Comparison of ENCODE assay signal across 8 cellular contexts in the genomic region with DNA sequence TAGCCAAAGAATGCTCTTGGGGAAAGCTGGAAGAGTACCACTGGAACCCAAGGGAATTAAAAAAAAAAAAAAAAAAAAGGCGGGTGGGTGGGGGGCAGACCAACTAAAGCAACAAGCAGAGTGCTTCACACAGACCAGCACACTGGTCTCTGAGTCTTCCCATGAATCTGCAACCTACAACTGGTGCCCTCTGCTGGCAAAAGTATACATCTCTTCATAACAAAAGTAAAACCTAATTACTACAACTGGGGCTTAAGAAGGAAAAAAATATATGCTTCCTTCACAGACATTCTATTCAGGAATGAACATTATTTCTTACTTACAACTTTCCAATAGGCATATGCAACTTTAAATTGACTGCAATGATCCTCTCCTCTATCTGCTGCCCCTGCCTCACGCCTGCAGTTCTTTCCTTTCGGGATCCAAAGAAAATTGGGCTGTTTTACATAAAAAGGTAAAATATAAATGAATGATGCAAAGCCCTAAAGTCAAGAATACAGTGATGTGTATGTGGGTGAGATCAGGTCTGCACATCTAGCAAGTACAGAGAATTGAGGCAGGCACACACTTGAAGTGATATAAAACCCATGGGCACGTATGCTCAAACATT. TPM values are rescaled to one million over a fixed set of nuclear protein-coding genes. Genes with fewer than 3 reads are reported as not detected.
DNase-seq lines count a peak whose midpoint lies in the region; ATAC-seq, FAIRE-seq and TF ChIP-seq lines count a peak whose summit lies in the region.

No MANE protein-coding gene starts in this region.

- TF ChIP-seq POLR2A in A549 (IDR thresholded peaks at IDR 0.05; ENCODE audit: low read length): no peak
- no peak for TF ChIP-seq POLR2A in GM12891 (IDR thresholded peaks at IDR 0.05; ENCODE audit: low read depth, low read length)

- H3K27ac ChIP-seq in A549: no peak overlapping the region
- H3K27ac ChIP-seq in endodermal cell (ENCODE audit: low read depth, low read length): no peak overlapping the region

- FAIRE-seq in A549 (lab: Jason Lieb, UNC) (no peak), GM12891 (lab: Jason Lieb, UNC) (peak; percentile 81)

- peaks cover 8% of the 10 kb centered on the region for H3K4me1 Mint-ChIP-seq in endodermal cell
- H3K4me1 Mint-ChIP-seq in mesothelial cell of epicardium: peaks cover 5% of the 10 kb centered on the region

- TF ChIP-seq RAD21 in A549 (conservative IDR thresholded peaks at IDR 0.05 in 1 of 2, IDR thresholded peaks at IDR 0.05 in 1 of 2): peak; percentile 67 to 69

- peaks cover 7% of the 10 kb centered on the region; the same call in 2 of the 3 replicates for H3K9me3 ChIP-seq in A549
- peaks cover 11% of the 10 kb centered on the region for H3K9me3 ChIP-seq in endodermal cell (ENCODE audit: control insufficient read depth, low read length)

- TF ChIP-seq CTCF in A549 (IDR thresholded peaks at IDR 0.05) (peak; percentile 77), endodermal cell (conservative IDR thresholded peaks at IDR 0.05) (peak; percentile 86), mesothelial cell of epicardium (IDR thresholded peaks at IDR 0.05; ENCODE audit: unreplicated experiment) (peak; percentile 46)

- H3K4me3 ChIP-seq in A549 (no peak overlapping the region), endodermal cell (ENCODE audit: low read length) (no peak overlapping the region)

- ATAC-seq in A549 (peak; percentile 89 to 91), HG03159 (IDR thresholded peaks at IDR 0.05; ENCODE audit: unreplicated experiment) (peak; percentile 69)

- H3K36me3 Mint-ChIP-seq in endodermal cell (ENCODE audit: low read depth) (no peaks in the 10 kb centered on the region), mesothelial cell of epicardium (no peaks in the 10 kb centered on the region)

- no peaks in the 10 kb centered on the region for H3K36me3 ChIP-seq in endodermal cell (ENCODE audit: control insufficient read depth, insufficient read depth, low read length)

- no peak overlapping the region for H3K4me2 ChIP-seq in A549

- H3K27me3 ChIP-seq in endodermal cell (ENCODE audit: control insufficient read depth, insufficient read depth, low read length, poor library complexity, severe bottlenecking): no peaks in the 10 kb centered on the region

- H3K27ac Mint-ChIP-seq in endodermal cell: no peak overlapping the region
- no peak overlapping the region for H3K27ac Mint-ChIP-seq in mesothelial cell of epicardium

- H3K4me3 Mint-ChIP-seq in endodermal cell (no peak overlapping the region), mesothelial cell of epicardium (no peak overlapping the region)

- no peak for TF ChIP-seq EP300 in A549 (IDR thresholded peaks at IDR 0.05)

- no peak overlapping the region for H3K9ac ChIP-seq in endodermal cell (ENCODE audit: extremely low read depth, low read length, poor library complexity, severe bottlenecking)

- POLR2A ChIA-PET in A549 (lab: Yijun Ruan, JAX): interaction anchor here (0.6 to 1.0 kb wide), 3 partner anchors 9 to 182 kb away, joined by 3 read pairs; no protein-coding TSS in a partner anchor

- H3K27me3 Mint-ChIP-seq in endodermal cell (ENCODE audit: insufficient read depth) (no peaks in the 10 kb centered on the region), mesothelial cell of epicardium (ENCODE audit: low read depth) (no peaks in the 10 kb centered on the region)

- CTCF ChIA-PET in A549 (lab: Yijun Ruan, JAX): interaction anchor here (0.5 to 9.5 kb wide), 50 partner anchors 9 to 1128 kb away, joined by 3 to 135 read pairs (median 4); a partner anchor contains a TSS

- no peaks in the 10 kb centered on the region for H3K4me1 ChIP-seq in A549
- H3K4me1 ChIP-seq in endodermal cell (ENCODE audit: control insufficient read depth, insufficient read depth, low read length): no peaks in the 10 kb centered on the region

- DNase-seq in A549 (ENCODE audit: low read depth in 1 of 2, low spot score in 1 of 2): peak; percentile 48 to 77
- no peak for DNase-seq in GM12891 (ENCODE audit: insufficient read length, low spot score)
- DNase-seq in NCI-H524 treated with DMSO at 0.1 percent for 48 hours (lab: John Stamatoyannopoulos, UW): peak; percentile 15
- peak; percentile 67 for DNase-seq in activated CD4-positive, alpha-beta T cell treated with anti-CD3 and anti-CD28 coated beads for 48 hours
- peak; percentile 82 for DNase-seq in endodermal cell
- peak in 1 of 2 experiments; percentile 42 for DNase-seq in mesothelial cell of epicardium (ENCODE audit: low spot score in 2 of 2, unreplicated experiment in 2 of 2)
- DNase-seq in superior temporal gyrus (ENCODE audit: extremely low spot score): peak; percentile 83

- WGBS in A549 (ENCODE audit: missing lambda C conversion rate): 69% methylated on average over 4 of the region's 4 CpGs
- 74 to 94% methylated on average over 3 to 4 of the region's 4 CpGs for WGBS in endodermal cell (ENCODE audit: insufficient coverage in 1 of 2, insufficient read length in 1 of 2), 2 experiments

- H3K9me3 Mint-ChIP-seq in endodermal cell (peaks cover 10% of the 10 kb centered on the region), mesothelial cell of epicardium (peaks cover 5% of the 10 kb centered on the region)

TF ChIP-seq in A549, 52 proteins besides CTCF, POLR2A, EP300 and RAD21:
- no peak for TF ChIP-seq FOXS1 (CRISPR knock-in tag; IDR thresholded peaks at IDR 0.05)
- no peak for TF ChIP-seq POLR2AphosphoS2 (conservative IDR thresholded peaks at IDR 0.05; ENCODE audit: low read length)
- TF ChIP-seq SMC3 (IDR thresholded peaks at IDR 0.05): peak; percentile 80
- no peak for TF ChIP-seq ESRRA (IDR thresholded peaks at IDR 0.05; ENCODE audit: borderline replicate concordance, low read length)
- TF ChIP-seq BHLHE40 (IDR thresholded peaks at IDR 0.05; ENCODE audit: low read depth, low read length): no peak
- TF ChIP-seq PHF8 (IDR thresholded peaks at IDR 0.05; ENCODE audit: borderline replicate concordance, low read depth): no peak
- TF ChIP-seq CHD2 (IDR thresholded peaks at IDR 0.05; ENCODE audit: low read length, partially characterized antibody): no peak
- TF ChIP-seq GATA3 (IDR thresholded peaks at IDR 0.05; ENCODE audit: borderline replicate concordance): no peak
- no peak for TF ChIP-seq NPAS2 (CRISPR knock-in tag; IDR thresholded peaks at IDR 0.05; ENCODE audit: borderline replicate concordance)

TF ChIP-seq in GM12891, 5 proteins besides CTCF, POLR2A, EP300 and RAD21:
- TF ChIP-seq POU2F2 (IDR thresholded peaks at IDR 0.05; ENCODE audit: low read depth, low read length) (no peak), POLR2AphosphoS5 (IDR thresholded peaks at IDR 0.05; ENCODE audit: low read depth, low read length) (no peak), PAX5 (IDR thresholded peaks at IDR 0.05; ENCODE audit: insufficient read depth, low read length, severe bottlenecking) (no peak), TAF1 (IDR thresholded peaks at IDR 0.05; ENCODE audit: low read depth, low read length) (no peak), SPI1 (IDR thresholded peaks at IDR 0.05; ENCODE audit: low read depth, low read length) (no peak)

RNA-seq across cellular contexts. Expression of a gene that starts 7.2 kb away (rescaled TPM):
- polyA plus RNA-seq in A549 (2011; rRNA removed) (1.1 and 1.4 TPM in 2 replicates), A549 (2017; fragmentation: RNase III; extraction: RNeasy Plus Mini Kit Qiagen cat#74134 plus additional on column Dnase treatment) (0.31 to 0.46 TPM (median 0.35 TPM) in 3 replicates)
- 0.33 and 0.67 TPM in 2 replicates for polyA plus RNA-seq in A549 (2012; cell fraction: cytosol; rRNA removed)
- polyA plus RNA-seq in A549 (2012; cell fraction: nucleus; rRNA removed): 1.9 and 2.7 TPM in 2 replicates
- 7.8 and 13.3 TPM in 2 replicates for polyA minus RNA-seq in A549 (2011; rRNA and poly(A)+ RNA removed)
- 6.1 TPM for polyA plus RNA-seq in GM12891 (2012; ENCODE audit: low read depth, missing spikeins)
- total RNA-seq in endodermal cell (10 to 100 TPM; 17.5 to 19.4 TPM), mesothelial cell of epicardium (12.7 to 16.5 TPM (median 13.1 TPM) in 3 replicates)
- 5.6 TPM for polyA plus RNA-seq in endodermal cell (2013, experiment 1 of 2)
- polyA plus RNA-seq in endodermal cell (2013, experiment 2 of 2): 5.9 TPM

RNA-seq across cellular contexts. Expression of a gene that starts 11.0 kb away (rescaled TPM):
- polyA plus RNA-seq in A549 (2011; rRNA removed): 13.6 and 17.0 TPM in 2 replicates
- 35.2 and 44.1 TPM in 2 replicates for polyA plus RNA-seq in A549 (2012; cell fraction: cytosol; rRNA removed)
- 26.5 and 28.9 TPM in 2 replicates for polyA plus RNA-seq in A549 (2012; cell fraction: nucleus; rRNA removed)
- polyA plus RNA-seq in A549 (2017; fragmentation: RNase III; extraction: RNeasy Plus Mini Kit Qiagen cat#74134 plus additional on column Dnase treatment): 47.9 to 51.2 TPM (median 49.4 TPM) in 3 replicates
- 5.5 and 6.1 TPM in 2 replicates for polyA minus RNA-seq in A549 (2011; rRNA and poly(A)+ RNA removed)
- 28.5 TPM for polyA plus RNA-seq in GM12891 (2012; ENCODE audit: low read depth, missing spikeins)
- 10 to 100 TPM; 50.7 to 61.0 TPM for total RNA-seq in endodermal cell
- 75.5 TPM for polyA plus RNA-seq in endodermal cell (2013, experiment 1 of 2)
- 72.9 TPM for polyA plus RNA-seq in endodermal cell (2013, experiment 2 of 2)
- total RNA-seq in mesothelial cell of epicardium: 68.6 to 71.1 TPM (median 71.0 TPM) in 3 replicates
